8 cellular contexts compared by ENCODE assay signal in the genomic region with DNA sequence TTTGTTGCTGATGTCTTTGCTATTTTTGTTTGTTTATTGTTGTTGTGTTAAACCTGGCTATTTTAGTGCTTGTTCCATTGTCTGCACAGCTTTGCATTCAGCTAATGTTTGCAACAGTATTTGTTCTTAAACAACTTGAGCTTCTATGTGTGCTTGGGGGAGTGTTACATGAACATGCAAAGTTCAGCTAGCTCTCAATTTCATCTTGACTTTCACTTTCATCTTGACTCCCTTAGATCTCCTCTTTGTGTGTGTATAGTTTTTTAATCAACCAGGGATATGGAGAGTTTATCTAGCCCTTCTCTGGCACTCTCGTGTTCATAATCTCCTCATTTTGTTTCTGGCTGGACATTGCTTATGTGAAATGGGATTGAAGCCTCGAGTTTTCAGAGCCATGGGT.
DNase-seq lines count a peak whose midpoint lies in the region; ATAC-seq and TF ChIP-seq lines count a peak whose summit lies in the region.

No MANE protein-coding gene starts in this region.

- TF ChIP-seq CTCF in brain (conservative IDR thresholded peaks at IDR 0.05) (no peak), vagina (IDR thresholded peaks at IDR 0.05) (no peak)

- TF ChIP-seq POLR2A in vagina (IDR thresholded peaks at IDR 0.05) = no peak

- no peaks in the 10 kb centered on the region for H3K4me1 ChIP-seq in vagina

- no peaks in the 10 kb centered on the region for H3K27me3 ChIP-seq in vagina

- H3K27me3 Mint-ChIP-seq in brain = peaks cover 6% of the 10 kb centered on the region

- DNase-seq in EH (ENCODE audit: low read depth) (peak; percentile 14), retina (no peak), NCI-H1105 treated with DMSO at 0.1 percent for 48 hours (lab: John Stamatoyannopoulos, UW) (no peak), vagina (ENCODE audit: extremely low spot score in 2 of 2) (no peak)
- no peak for DNase-seq in activated CD8-positive, alpha-beta memory T cell treated with anti-CD3 and anti-CD28 coated beads, Interleukin-2, amount 50 U/mL, for 48 hours

- no peaks in the 10 kb centered on the region for H3K36me3 Mint-ChIP-seq in brain

- ATAC-seq in GM19397 (IDR thresholded peaks at IDR 0.05; ENCODE audit: unreplicated experiment) (peak; percentile 91), HG03066 (IDR thresholded peaks at IDR 0.05; ENCODE audit: low read depth, unreplicated experiment) (peak; percentile 96)

- H3K9me3 Mint-ChIP-seq in brain = peaks cover 0 to 17% (median 7%) of the 10 kb centered on the region in 5 experiments

- intact Hi-C loops in vagina (cut with DNase I) = no loop called here

- H3K9me3 ChIP-seq in vagina = no peaks in the 10 kb centered on the region

- H3K36me3 ChIP-seq in vagina = no peaks in the 10 kb centered on the region

- H3K4me3 ChIP-seq in vagina = no peak overlapping the region

- no peak overlapping the region for H3K27ac ChIP-seq in vagina

- H3K27ac Mint-ChIP-seq in brain = peak overlapping the region in 3 of 5 experiments; percentile 16 to 48 (median 27)

- peaks cover 19% of the 10 kb centered on the region for H3K4me1 Mint-ChIP-seq in brain

- peak overlapping the region in 3 of 5 experiments; percentile 10 to 42 (median 31) for H3K4me3 Mint-ChIP-seq in brain
